Comparison of ENCODE assay signal across 16 cellular contexts in genomic region chr1:33336580-33336979, GRCh38. TPM values are rescaled to one million over a fixed set of nuclear protein-coding genes. Genes with fewer than 3 reads are reported as not detected.
DNase-seq lines count a peak whose midpoint lies in the region; ATAC-seq, FAIRE-seq and TF ChIP-seq lines count a peak whose summit lies in the region.
"Had no signal": no experiment of that assay in that cellular context is flagged by ENCODE, and none has a peak within 500 bp of the region (broad histone marks: within the 10 kb centered on the region; RNA-seq: fewer than 3 reads in every experiment).

No MANE protein-coding gene starts in this region.

- no peaks in the 10 kb centered on the region for H3K9me3 Mint-ChIP-seq in mesothelial cell of epicardium
- H3K9me3 Mint-ChIP-seq: T-cell had no signal

- peaks cover 46% of the 10 kb centered on the region for H3K4me1 Mint-ChIP-seq in mesothelial cell of epicardium

- intact Hi-C loops in heart left ventricle (cut with DNase I) (no loop called here), Right ventricle myocardium inferior (cut with DNase I) (no loop called here), adrenal gland (cut with DNase I) (no loop called here)

- H3K4me3 Mint-ChIP-seq in mesothelial cell of epicardium = no peak overlapping the region
- H3K4me3 Mint-ChIP-seq: T-cell had no signal

- no peak for TF ChIP-seq CTCF in heart left ventricle (IDR thresholded peaks at IDR 0.05)
- TF ChIP-seq CTCF in adrenal gland (IDR thresholded peaks at IDR 0.05) = no peak
- no peak for TF ChIP-seq CTCF in mesothelial cell of epicardium (IDR thresholded peaks at IDR 0.05; ENCODE audit: unreplicated experiment)
- no peak for TF ChIP-seq CTCF in upper lobe of left lung (IDR thresholded peaks at IDR 0.05)
- no peak for TF ChIP-seq CTCF in GM10266 (IDR thresholded peaks at IDR 0.05; ENCODE audit: control insufficient read depth, insufficient read depth, low read depth, missing control alignments)

- peak overlapping the region; percentile 10 for H3K27ac Mint-ChIP-seq in mesothelial cell of epicardium
- H3K27ac Mint-ChIP-seq: T-cell had no signal

- TF ChIP-seq EP300 in upper lobe of left lung (IDR thresholded peaks at IDR 0.05) = no peak

- H3K27me3 ChIP-seq in heart left ventricle (no peaks in the 10 kb centered on the region), adrenal gland (no peaks in the 10 kb centered on the region), upper lobe of left lung (no peaks in the 10 kb centered on the region)

- no peak for FAIRE-seq in frontal cortex (lab: Jason Lieb, UNC)

- peak overlapping the region in 9 of 12 donors; percentile 15 to 100 (median 94) for H3K27ac ChIP-seq in heart left ventricle
- peak overlapping the region in 3 of 5 donors; percentile 26 to 97 (median 93) for H3K27ac ChIP-seq in adrenal gland
- H3K27ac ChIP-seq in upper lobe of left lung = peak overlapping the region; percentile 90 to 99 (median 98)

- H3K4me1 ChIP-seq in heart left ventricle (peaks cover 46 to 100% (median 98%) of the 10 kb centered on the region in 12 donors), adrenal gland (replicated peaks in 1 of 2) (peaks cover 72 to 100% of the 10 kb centered on the region in 2 donors), upper lobe of left lung (peaks cover 97 to 100% (median 98%) of the 10 kb centered on the region in 4 donors)

- H3K9me3 ChIP-seq in heart left ventricle (no peaks in the 10 kb centered on the region), adrenal gland (replicated peaks in 1 of 3) (no peaks in the 10 kb centered on the region), upper lobe of left lung (no peaks in the 10 kb centered on the region)

- 46 to 53% (median 50%) methylated on average over 9 of the region's 9 CpGs for WGBS in heart left ventricle, 4 donors
- 60 to 70% (median 65%) methylated on average over 9 of the region's 9 CpGs for WGBS in adrenal gland, 4 donors
- 73 to 80% methylated on average over 9 of the region's 9 CpGs for WGBS in upper lobe of left lung, 2 donors

- H3K27me3 Mint-ChIP-seq in mesothelial cell of epicardium (ENCODE audit: low read depth) = no peaks in the 10 kb centered on the region
- H3K27me3 Mint-ChIP-seq: T-cell had no signal

- H3K36me3 ChIP-seq in heart left ventricle (peaks cover 0 to 44% (median 23%) of the 10 kb centered on the region in 9 donors), adrenal gland (replicated peaks in 1 of 2) (peaks cover 0 to 24% of the 10 kb centered on the region in 2 donors), upper lobe of left lung (peaks cover 3 to 41% (median 17%) of the 10 kb centered on the region in 4 donors)

- no peak for ATAC-seq in heart left ventricle
- no peak for ATAC-seq in Right ventricle myocardium inferior
- ATAC-seq in upper lobe of left lung (ENCODE audit: low FRiP score in 2 of 2) = no peak
- ATAC-seq in HG03039 (IDR thresholded peaks at IDR 0.05; ENCODE audit: unreplicated experiment) = no peak
- ATAC-seq: T-cell had no signal

- peaks cover 19% of the 10 kb centered on the region for H3K36me3 Mint-ChIP-seq in mesothelial cell of epicardium

- no peak overlapping the region for H3K4me3 ChIP-seq in heart left ventricle
- H3K4me3 ChIP-seq in adrenal gland = no peak overlapping the region
- H3K4me3 ChIP-seq in upper lobe of left lung = no peak overlapping the region

- TF ChIP-seq POLR2A in heart left ventricle (IDR thresholded peaks at IDR 0.05) = no peak
- TF ChIP-seq POLR2A in adrenal gland (IDR thresholded peaks at IDR 0.05) = no peak
- TF ChIP-seq POLR2A in upper lobe of left lung (IDR thresholded peaks at IDR 0.05) = no peak

- no peak for DNase-seq in heart left ventricle
- DNase-seq in Right ventricle myocardium inferior (ENCODE audit: missing footprints) = no peak
- DNase-seq in adrenal gland = peak in 2 of 7 donors; percentile 11 to 49
- no peak for DNase-seq in mesothelial cell of epicardium (ENCODE audit: low spot score in 2 of 2, unreplicated experiment in 2 of 2)
- peak in 1 of 2 donors; percentile 21 for DNase-seq in upper lobe of left lung
- no peak for DNase-seq in GM10266 (ENCODE audit: extremely low spot score)
- DNase-seq in frontal cortex (ENCODE audit: low spot score in 2 of 2) = no peak
- DNase-seq: activated CD4-positive, alpha-beta T cell treated with anti-CD3 and anti-CD28 coated beads, Interleukin-2, amount 50 U/mL, for 1 hour; activated gamma-delta T cell; GOT3; MV-4-11; stimulated activated CD4-positive, alpha-beta T cell treated with anti-CD3 and anti-CD28 coated beads, Interleukin-12 subunit alpha, Interleukin-12 subunit beta, amount 100 ng/mL, for 4 hours; T-cell had no signal

RNA-seq across cellular contexts. Expression of gene A3GALT2, which starts 15.7 kb away (rescaled TPM):
- total RNA-seq in heart left ventricle (under 1 TPM in 1 of 9 donors, not detected in 8; 0.40 TPM), Right ventricle myocardium inferior (not detected), adrenal gland (under 1 TPM in 1 of 8 donors, not detected in 7; 0.49 TPM), mesothelial cell of epicardium (0.51 to 0.58 TPM (median 0.52 TPM) in 3 replicates), upper lobe of left lung (under 1 TPM in 2 of 6 donors, not detected in 4; 0.79 to 0.91 TPM), frontal cortex (not detected)
- polyA plus RNA-seq in heart left ventricle (not detected), adrenal gland (under 1 TPM in 1 of 3 donors, not detected in 2; 0.17 TPM)
- total RNA-seq: Daoy, HT1080 had no signal
